Comparison of ENCODE assay signal across 26 cellular contexts in genomic region chr11:420911-421321, GRCh38. TPM values are rescaled to one million over a fixed set of nuclear protein-coding genes. Genes with fewer than 3 reads are reported as not detected.
DNase-seq lines count a peak whose midpoint lies in the region; ATAC-seq and TF ChIP-seq lines count a peak whose summit lies in the region.
"Had no signal": no experiment of that assay in that cellular context is flagged by ENCODE, and none has a peak within 500 bp of the region (broad histone marks: within the 10 kb centered on the region; RNA-seq: fewer than 3 reads in every experiment).

No MANE protein-coding gene starts in this region.

- H3K4me3 ChIP-seq in right cardiac atrium (ENCODE audit: low read length) (no peak overlapping the region), lower lobe of right lung (no peak overlapping the region)
- H3K4me3 ChIP-seq: A549; BLaER1 treated with 17β-estradiol and CSF1 and Interleukin-3, amounts not matched to agents 10 nM and 100 nM; GM23338; MG63 had no signal

- DNase-seq in Right ventricle myocardium inferior (ENCODE audit: missing footprints): peak; percentile 16
- DNase-seq in right cardiac atrium: no peak
- peak; percentile 0 for DNase-seq in HT-29 (ENCODE audit: low spot score)
- DNase-seq in T-helper 17 cell: peak in 2 of 3 donors; percentile 3 to 9
- peak; percentile 47 for DNase-seq in lower lobe of right lung
- DNase-seq in NCI-H524 (lab: John Stamatoyannopoulos, UW): no peak
- DNase-seq: AML-193, COR-L47, DMS53, H9, KBM-7, MG63, NCI-H1105 treated with DMSO at 0.1 percent for 48 hours, NCI-H146, NCI-H1930, NCI-H2107, NCI-H524 treated with DMSO at 0.1 percent for 48 hours, NCI-H774, PC-3, SHP77 had no signal

- H3K4me1 ChIP-seq in right cardiac atrium (ENCODE audit: control insufficient read depth, insufficient read depth, low read length) (no peaks in the 10 kb centered on the region), lower lobe of right lung (peaks cover 15% of the 10 kb centered on the region)

- no peaks in the 10 kb centered on the region for H3K27me3 Mint-ChIP-seq in T-helper 17 cell
- H3K27me3 Mint-ChIP-seq: CD4-positive, alpha-beta T cell had no signal

- H3K27ac ChIP-seq in right cardiac atrium (ENCODE audit: low read length) (no peak overlapping the region), lower lobe of right lung (no peak overlapping the region)
- H3K27ac ChIP-seq: A549; BLaER1 treated with 17β-estradiol and CSF1 and Interleukin-3, amounts not matched to agents 10 nM and 100 nM had no signal

- H3K27me3 ChIP-seq in right cardiac atrium (ENCODE audit: control insufficient read depth, insufficient read depth) (no peaks in the 10 kb centered on the region), lower lobe of right lung (ENCODE audit: low read depth) (no peaks in the 10 kb centered on the region)
- H3K27me3 ChIP-seq: MG63 had no signal

- no peaks in the 10 kb centered on the region for H3K36me3 ChIP-seq in lower lobe of right lung
- H3K36me3 ChIP-seq: BLaER1 treated with 17β-estradiol and CSF1 and Interleukin-3, amounts not matched to agents 10 nM and 100 nM; MG63 had no signal

- H3K4me3 Mint-ChIP-seq in T-helper 17 cell: no peak overlapping the region
- H3K4me3 Mint-ChIP-seq: CD4-positive, alpha-beta T cell; GM23338; H9 had no signal

- 85% methylated on average over 21 of the region's 21 CpGs for WGBS in right cardiac atrium

- ATAC-seq in Right ventricle myocardium inferior (no peak), right cardiac atrium (no peak), T-helper 17 cell (no peak), lower lobe of right lung (no peak), GM19035 (IDR thresholded peaks at IDR 0.05; ENCODE audit: unreplicated experiment) (no peak)
- ATAC-seq: A549, PC-3 had no signal

- intact Hi-C loops in Right ventricle myocardium inferior (cut with DNase I): no loop called here
- intact Hi-C loops in right cardiac atrium (cut with DNase I): loop anchor here in 1 of 4 donors (10.0 kb wide), 1 partner anchor 864 kb away; no protein-coding TSS in a partner anchor
- intact Hi-C loops in lower lobe of right lung (cut with DNase I): no loop called here

- peaks cover 3% of the 10 kb centered on the region for H3K4me1 Mint-ChIP-seq in T-helper 17 cell

- no peak overlapping the region for H3K27ac Mint-ChIP-seq in T-helper 17 cell
- H3K27ac Mint-ChIP-seq: GM23338, H9 had no signal

- no peak for TF ChIP-seq CTCF in lower lobe of right lung (IDR thresholded peaks at IDR 0.05)

- H3K9me3 ChIP-seq in right cardiac atrium (ENCODE audit: control insufficient read depth, low read length) (no peaks in the 10 kb centered on the region), T-helper 17 cell (ENCODE audit: control insufficient read depth, low read length, poor library complexity, severe bottlenecking) (no peaks in the 10 kb centered on the region), lower lobe of right lung (no peaks in the 10 kb centered on the region)
- H3K9me3 ChIP-seq: A549; BLaER1 treated with 17β-estradiol and CSF1 and Interleukin-3, amounts not matched to agents 10 nM and 100 nM; MG63 had no signal

- H3K36me3 Mint-ChIP-seq in T-helper 17 cell (ENCODE audit: low read depth): peaks cover 6% of the 10 kb centered on the region

RNA-seq across cellular contexts. Expression of gene SIGIRR, which starts 6.1 kb away (rescaled TPM):
- total RNA-seq in Right ventricle myocardium inferior: 50.0 TPM
- 10 to 100 TPM; 28.6 to 42.4 (median 35.1) TPM for total RNA-seq in right cardiac atrium
- 61.8 TPM for polyA plus RNA-seq in right cardiac atrium
- 295 and 312 TPM in 2 replicates for total RNA-seq in HT-29 (2014; rRNA removed; shearing (Covaris generic))
- 100 to 1,000 TPM; 353 to 409 TPM for total RNA-seq in T-helper 17 cell
- total RNA-seq in lower lobe of right lung: 91.8 TPM

RNA-seq across cellular contexts. Expression of gene ANO9, which starts 20.9 kb away (rescaled TPM):
- total RNA-seq in Right ventricle myocardium inferior (0.41 TPM), right cardiac atrium (under 1 TPM; 0.14 to 0.46 (median 0.20) TPM), T-helper 17 cell (100 to 1,000 TPM; 131 to 165 TPM), lower lobe of right lung (21.6 TPM)
- 0.20 TPM for polyA plus RNA-seq in right cardiac atrium
- total RNA-seq in HT-29 (2014; rRNA removed; shearing (Covaris generic)): 63.7 and 94.0 TPM in 2 replicates
- total RNA-seq: SK-MEL-5 had no signal

RNA-seq across cellular contexts. Expression of gene PKP3, which starts 26.9 kb away (rescaled TPM):
- total RNA-seq in Right ventricle myocardium inferior: 0.32 TPM
- under 1 TPM; 0.26 to 0.88 (median 0.63) TPM for total RNA-seq in right cardiac atrium
- polyA plus RNA-seq in right cardiac atrium: 0.36 TPM
- 284 and 306 TPM in 2 replicates for total RNA-seq in HT-29 (2014; rRNA removed; shearing (Covaris generic))
- total RNA-seq in T-helper 17 cell: not detected
- total RNA-seq in lower lobe of right lung: 23.1 TPM
- total RNA-seq: SK-MEL-5 had no signal

RNA-seq across cellular contexts. Expression of gene PTDSS2, which starts 29.2 kb away (rescaled TPM):
- total RNA-seq in Right ventricle myocardium inferior: 27.8 TPM
- total RNA-seq in right cardiac atrium: 10 to 100 TPM; 30.2 to 33.3 (median 30.9) TPM
- 30.7 TPM for polyA plus RNA-seq in right cardiac atrium
- total RNA-seq in HT-29 (2014; rRNA removed; shearing (Covaris generic)): 56.6 and 63.4 TPM in 2 replicates
- total RNA-seq in T-helper 17 cell: 10 to 100 TPM; 21.8 to 24.5 TPM
- 32.9 TPM for total RNA-seq in lower lobe of right lung

RNA-seq across cellular contexts. Expression of gene B4GALNT4, which starts 51.6 kb away (rescaled TPM):
- total RNA-seq in Right ventricle myocardium inferior: 0.54 TPM
- total RNA-seq in right cardiac atrium: 1 to 10 TPM; 1.0 to 1.6 (median 1.3) TPM
- polyA plus RNA-seq in right cardiac atrium: 2.5 TPM
- total RNA-seq in HT-29 (2014; rRNA removed; shearing (Covaris generic)): not detected in 2 replicates
- 1 to 10 TPM; 6.0 to 8.6 TPM for total RNA-seq in T-helper 17 cell
- 0.38 TPM for total RNA-seq in lower lobe of right lung

Comparison
In these comparisons a context has a peak if more than half of its experiments do, and no peak if none do; other contexts are left out.
1. DNase-seq: peak in Right ventricle myocardium inferior (single experiment), HT-29 (single experiment), T-helper 17 cell (2 of 3) and lower lobe of right lung (single experiment); none in right cardiac atrium (0 of 3) and NCI-H524 (0 of 2).
2. RNA of gene ANO9, which starts 20.9 kb away (total RNA-seq): 131 to 165 TPM in T-helper 17 cell, 63.7 to 94.0 TPM in HT-29 and 21.6 TPM in lower lobe of right lung (single experiment); 0.41 TPM in Right ventricle myocardium inferior (single experiment) and 0.14 to 0.46 TPM in right cardiac atrium; every median in the first group is over 10 times any median in the second.
3. RNA of gene PKP3, which starts 26.9 kb away (total RNA-seq): 284 to 306 TPM in HT-29 and 23.1 TPM in lower lobe of right lung (single experiment); 0.26 to 0.88 TPM in right cardiac atrium, not detected in T-helper 17 cell and 0.32 TPM in Right ventricle myocardium inferior (single experiment); every median in the first group is over 10 times any median in the second.